In genomic region chrX:11254417-11255109, GRCh38 we compare ENCODE assay signal across 1 cellular context.
TF ChIP-seq lines count a peak whose summit lies in the region.

No MANE protein-coding gene starts in this region.

TF ChIP-seq in GM23338, 12 proteins besides CTCF, POLR2A, EP300 and RAD21 (continued from another document):
- TF ChIP-seq ZNF462 (CRISPR knock-in tag; IDR thresholded peaks at IDR 0.05) (no peak), JUNB (IDR thresholded peaks at IDR 0.05; ENCODE audit: unreplicated experiment) (no peak), STAT1 (IDR thresholded peaks at IDR 0.05; ENCODE audit: unreplicated experiment) (no peak), REST (IDR thresholded peaks at IDR 0.05; ENCODE audit: unreplicated experiment) (no peak), POLR2AphosphoS5 (IDR thresholded peaks at IDR 0.05; ENCODE audit: low read depth) (no peak), ZNF331 (CRISPR knock-in tag; IDR thresholded peaks at IDR 0.05; ENCODE audit: low read depth) (no peak), EZH2phosphoT487 (IDR thresholded peaks at IDR 0.05; ENCODE audit: unreplicated experiment) (no peak), EZH2 (IDR thresholded peaks at IDR 0.05; ENCODE audit: low read depth, unreplicated experiment) (no peak), ZNF114 (CRISPR knock-in tag; IDR thresholded peaks at IDR 0.05) (no peak), CREB1 (CRISPR knock-in tag; IDR thresholded peaks at IDR 0.05; ENCODE audit: low read depth) (no peak)
